ENCODE assay signal across 8 cellular contexts in genomic region chr17:44014133-44014436, GRCh38. TPM values are rescaled to one million over a fixed set of nuclear protein-coding genes. Genes with fewer than 3 reads are reported as not detected.
A peak's percentile ranks its signal among the peaks of the same experiment; 100 is the strongest.
DNase-seq lines count a peak whose midpoint lies in the region; ATAC-seq and TF ChIP-seq lines count a peak whose summit lies in the region.

No MANE protein-coding gene starts in this region.

- in situ Hi-C loops in astrocyte of the cerebellum (cut with HindIII; ENCODE audit: low sequenced_read_pairs) = loop anchor here (5.0 kb wide), 1 partner anchor 87 kb away; no protein-coding TSS in a partner anchor

- peak overlapping the region; percentile 65 to 72 for H3K27ac ChIP-seq in liver (ENCODE audit: low read depth in 1 of 2, low read length in 2 of 2)
- H3K27ac ChIP-seq in thyroid gland = peak overlapping the region in 1 of 3 donors; percentile 65

- no peaks in the 10 kb centered on the region for H3K9me3 Mint-ChIP-seq in activated CD4-positive, alpha-beta T cell treated with anti-CD3 and anti-CD28 coated beads, Interleukin-2, amount 10 ng/mL, durations not matched to agents 24 days and 14 days

- peaks cover 8% of the 10 kb centered on the region for H3K36me3 Mint-ChIP-seq in activated CD4-positive, alpha-beta T cell treated with anti-CD3 and anti-CD28 coated beads, Interleukin-2, amount 10 ng/mL, durations not matched to agents 24 days and 14 days (ENCODE audit: low read depth)

- peaks cover 17% of the 10 kb centered on the region for H3K4me1 Mint-ChIP-seq in activated CD4-positive, alpha-beta T cell treated with anti-CD3 and anti-CD28 coated beads, Interleukin-2, amount 10 ng/mL, durations not matched to agents 24 days and 14 days

- peak overlapping the region; percentile 96 for H3K4me3 Mint-ChIP-seq in activated CD4-positive, alpha-beta T cell treated with anti-CD3 and anti-CD28 coated beads, Interleukin-2, amount 10 ng/mL, durations not matched to agents 24 days and 14 days

- H3K4me3 ChIP-seq in astrocyte of the cerebellum (ENCODE audit: low read depth, low read length) (peak overlapping the region; percentile 98), liver (ENCODE audit: low read depth in 1 of 3, low read length in 3 of 3) (peak overlapping the region; percentile 82 to 98 (median 92)), thyroid gland (replicated peaks in 1 of 3) (peak overlapping the region; percentile 68 to 76 (median 71))

- no peak for TF ChIP-seq RAD21 in liver (IDR thresholded peaks at IDR 0.05)

- WGBS in liver = 13% methylated on average over 12 of the region's 12 CpGs
- WGBS in thyroid gland, 2 donors = 24 to 42% methylated on average over 3 to 4 of the region's 12 CpGs

- intact Hi-C loops in activated CD4-positive, alpha-beta T cell treated with anti-CD3 and anti-CD28 coated beads, Interleukin-2, amount 10 ng/mL, durations not matched to agents 24 days and 14 days (cut with micrococcal nuclease) = loop anchor here (2.0 kb wide), 1 partner anchor 57 kb away; the partner anchor contains the start of gene G6PC3
- intact Hi-C loops in thyroid gland (cut with DNase I) = loop anchor here (10.0 kb wide), 1 partner anchor 111 kb away; the partner anchor contains the start of gene HDAC5

- ATAC-seq in HG03108 (IDR thresholded peaks at IDR 0.05; ENCODE audit: unreplicated experiment) = no peak

- H3K27ac Mint-ChIP-seq in activated CD4-positive, alpha-beta T cell treated with anti-CD3 and anti-CD28 coated beads, Interleukin-2, amount 10 ng/mL, durations not matched to agents 24 days and 14 days = peak overlapping the region; percentile 95

- H3K27me3 ChIP-seq in liver (ENCODE audit: control insufficient read depth in 4 of 4, insufficient read depth in 4 of 4, low read length in 3 of 4) (no peaks in the 10 kb centered on the region), thyroid gland (no peaks in the 10 kb centered on the region)

- no peak for TF ChIP-seq CTCF in astrocyte of the cerebellum (IDR thresholded peaks at IDR 0.05; ENCODE audit: low read depth, low read length, missing control alignments)
- TF ChIP-seq CTCF in liver (IDR thresholded peaks at IDR 0.05; ENCODE audit: low read depth, low read length, missing input control) = no peak
- TF ChIP-seq CTCF in thyroid gland (IDR thresholded peaks at IDR 0.05) = no peak

- TF ChIP-seq POLR2A in thyroid gland (IDR thresholded peaks at IDR 0.05) = no peak

- H3K36me3 ChIP-seq in liver (ENCODE audit: control insufficient read depth in 4 of 4, insufficient read depth in 3 of 4, low read depth in 1 of 4, low read length in 3 of 4) (peaks cover 0 to 8% (median 1%) of the 10 kb centered on the region in 4 donors), thyroid gland (no peaks in the 10 kb centered on the region)

- H3K27me3 Mint-ChIP-seq in activated CD4-positive, alpha-beta T cell treated with anti-CD3 and anti-CD28 coated beads, Interleukin-2, amount 10 ng/mL, durations not matched to agents 24 days and 14 days = no peaks in the 10 kb centered on the region

- peaks cover 4 to 46% (median 21%) of the 10 kb centered on the region in 4 donors for H3K4me1 ChIP-seq in liver (ENCODE audit: control insufficient read depth in 4 of 4, insufficient read depth in 4 of 4, low read length in 3 of 4)
- H3K4me1 ChIP-seq in thyroid gland = peaks cover 4 to 14% of the 10 kb centered on the region in 2 donors

- H3K9me3 ChIP-seq in liver (ENCODE audit: control insufficient read depth in 4 of 4, low read length in 3 of 4) = no peaks in the 10 kb centered on the region
- H3K9me3 ChIP-seq in thyroid gland = no peaks in the 10 kb centered on the region

- DNase-seq in activated CD4-positive, alpha-beta T cell treated with anti-CD3 and anti-CD28 coated beads, Interleukin-2, amount 10 ng/mL, durations not matched to agents 24 days and 14 days = no peak
- DNase-seq in activated CD4-positive, alpha-beta T cell treated with anti-CD3 and anti-CD28 coated beads for 4 hours = no peak
- no peak for DNase-seq in astrocyte of the cerebellum (ENCODE audit: low read depth)
- no peak for DNase-seq in thyroid gland
- no peak for DNase-seq in SK-N-DZ (ENCODE audit: low spot score)
- no peak for DNase-seq in activated CD8-positive, alpha-beta memory T cell treated with anti-CD3 and anti-CD28 coated beads, Interleukin-2, amount 50 U/mL, for 4 hours

- H3K9ac ChIP-seq in liver (ENCODE audit: low read depth in 1 of 2, low read length in 2 of 2) = peak overlapping the region; percentile 52 to 86

TF ChIP-seq in liver, 16 proteins besides CTCF, POLR2A, EP300 and RAD21:
- TF ChIP-seq TAF1 (conservative IDR thresholded peaks at IDR 0.05) = no peak
- TF ChIP-seq FOXA1 (IDR thresholded peaks at IDR 0.05) = no peak
- TF ChIP-seq MAX (IDR thresholded peaks at IDR 0.05) = no peak
- TF ChIP-seq ATF3 (IDR thresholded peaks at IDR 0.05) = no peak
- TF ChIP-seq RXRA (IDR thresholded peaks at IDR 0.05) = no peak
- TF ChIP-seq FOXA2 (IDR thresholded peaks at IDR 0.05) = no peak
- TF ChIP-seq JUND (IDR thresholded peaks at IDR 0.05) = no peak
- TF ChIP-seq EGR1 (IDR thresholded peaks at IDR 0.05; ENCODE audit: low read depth in 2 of 2) = no peak
- no peak for TF ChIP-seq NR2F2 (IDR thresholded peaks at IDR 0.05)
- TF ChIP-seq SP1 (IDR thresholded peaks at IDR 0.05) = no peak

RNA-seq across cellular contexts. Expression of gene TMEM101, which starts 0.7 kb away (rescaled TPM):
- 27.5 and 32.8 TPM in 2 replicates for total RNA-seq in activated CD4-positive, alpha-beta T cell treated with anti-CD3 and anti-CD28 coated beads, Interleukin-2, amount 10 ng/mL, durations not matched to agents 24 days and 14 days
- 10 to 100 TPM; 24.4 to 25.7 TPM for total RNA-seq in liver
- 10 to 100 TPM; 12.0 to 18.4 TPM for polyA plus RNA-seq in liver
- 10 to 100 TPM; 33.6 to 56.9 (median 45.0) TPM for total RNA-seq in thyroid gland
- 83.1 and 84.0 TPM in 2 replicates for polyA plus RNA-seq in SK-N-DZ (2014; cell fraction: cytosol; rRNA removed)
- 57.5 and 57.8 TPM in 2 replicates for polyA plus RNA-seq in SK-N-DZ (2014; cell fraction: nucleus; rRNA removed)

RNA-seq across cellular contexts. Expression of gene NAGS, which starts 9.7 kb away (rescaled TPM):
- total RNA-seq in activated CD4-positive, alpha-beta T cell treated with anti-CD3 and anti-CD28 coated beads, Interleukin-2, amount 10 ng/mL, durations not matched to agents 24 days and 14 days = 0.59 and 0.91 TPM in 2 replicates
- total RNA-seq in liver (10 to 100 TPM; 21.5 to 29.4 TPM), thyroid gland (10 to 100 TPM; 11.9 to 19.2 (median 14.5) TPM)
- polyA plus RNA-seq in liver = 10 to 100 TPM; 27.1 to 29.8 TPM
- polyA plus RNA-seq in SK-N-DZ (2014; cell fraction: cytosol; rRNA removed) = 2.3 and 2.6 TPM in 2 replicates
- polyA plus RNA-seq in SK-N-DZ (2014; cell fraction: nucleus; rRNA removed) = 1.2 and 3.4 TPM in 2 replicates

RNA-seq across cellular contexts. Expression of gene LSM12, which starts 52.4 kb away (rescaled TPM):
- 101 and 107 TPM in 2 replicates for total RNA-seq in activated CD4-positive, alpha-beta T cell treated with anti-CD3 and anti-CD28 coated beads, Interleukin-2, amount 10 ng/mL, durations not matched to agents 24 days and 14 days
- total RNA-seq in liver = 10 to 100 TPM; 12.1 to 13.6 TPM
- polyA plus RNA-seq in liver = 10 to 100 TPM; 16.7 to 31.9 TPM
- total RNA-seq in thyroid gland = 10 to 100 TPM; 41.3 to 47.2 (median 43.8) TPM
- 40.5 and 43.3 TPM in 2 replicates for polyA plus RNA-seq in SK-N-DZ (2014; cell fraction: cytosol; rRNA removed)
- polyA plus RNA-seq in SK-N-DZ (2014; cell fraction: nucleus; rRNA removed) = 18.4 and 18.9 TPM in 2 replicates

RNA-seq across cellular contexts. Expression of gene G6PC3, which starts 56.5 kb away (rescaled TPM):
- total RNA-seq in activated CD4-positive, alpha-beta T cell treated with anti-CD3 and anti-CD28 coated beads, Interleukin-2, amount 10 ng/mL, durations not matched to agents 24 days and 14 days = 33.3 and 34.1 TPM in 2 replicates
- total RNA-seq in liver (1 to 10 TPM; 6.7 to 7.8 TPM), thyroid gland (100 to 1,000 TPM in 2 of 4 donors, 10 to 100 TPM in 2; 41.4 to 104 (median 80.8) TPM)
- polyA plus RNA-seq in liver = 10 to 100 TPM in 1 of 2 donors, 1 to 10 TPM in 1; 8.7 to 15.1 TPM
- 60.7 and 63.3 TPM in 2 replicates for polyA plus RNA-seq in SK-N-DZ (2014; cell fraction: cytosol; rRNA removed)
- 29.9 and 36.7 TPM in 2 replicates for polyA plus RNA-seq in SK-N-DZ (2014; cell fraction: nucleus; rRNA removed)
